Comparison of ENCODE assay signal across 8 cellular contexts in the genomic region with DNA sequence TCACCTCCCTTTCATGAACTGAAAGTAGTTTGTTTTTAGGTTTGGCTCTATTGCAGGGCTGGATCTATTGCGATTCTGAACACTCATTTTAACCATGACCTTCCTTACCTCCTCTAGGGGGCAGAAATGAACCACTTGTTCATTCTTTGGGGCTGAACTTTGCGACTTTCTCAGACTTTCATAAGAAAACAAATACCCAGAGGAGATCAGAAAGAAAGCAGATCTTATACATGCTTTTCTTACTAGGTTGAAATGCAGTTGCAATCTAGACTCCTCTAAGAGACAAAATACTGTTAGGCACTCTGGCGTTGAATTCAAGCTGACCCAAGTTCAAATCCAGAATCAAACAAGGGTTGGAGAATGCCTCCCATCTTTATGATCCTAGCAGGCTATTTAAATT. TPM values are rescaled to one million over a fixed set of nuclear protein-coding genes. Genes with fewer than 3 reads are reported as not detected.
DNase-seq lines count a peak whose midpoint lies in the region; ATAC-seq, FAIRE-seq and TF ChIP-seq lines count a peak whose summit lies in the region.

No MANE protein-coding gene starts in this region.

- H3K4me3 ChIP-seq in KMS-11 (IDR thresholded peaks at IDR 0.05; ENCODE audit: insufficient read depth, low read depth, low read length): no peak overlapping the region
- no peak overlapping the region for H3K4me3 ChIP-seq in endothelial cell of umbilical vein (replicated peaks in 1 of 3; ENCODE audit: insufficient read depth in 1 of 3, low read depth in 1 of 3, low read length in 3 of 3)

- TF ChIP-seq CTCF in KMS-11 (conservative IDR thresholded peaks at IDR 0.05; ENCODE audit: low read depth, low read length): peak; percentile 61
- peak; percentile 60 for TF ChIP-seq CTCF in RWPE1 (conservative IDR thresholded peaks at IDR 0.05; ENCODE audit: low read depth)
- TF ChIP-seq CTCF in endothelial cell of umbilical vein (IDR thresholded peaks at IDR 0.05; ENCODE audit: extremely low read depth in 1 of 2, insufficient read depth in 1 of 2, low read depth in 1 of 2, low read length in 2 of 2): peak; percentile 40 to 66

- CTCF ChIA-PET in RWPE1 (lab: Yijun Ruan, JAX) (interaction anchor here (0.5 to 1.8 kb wide), 11 partner anchors 11 to 142 kb away, joined by 3 to 6 read pairs (median 4); no protein-coding TSS in a partner anchor), endothelial cell of umbilical vein (lab: Charles Lee) (interaction anchor here (0.7 to 5.1 kb wide), 7 partner anchors 9 to 220 kb away, joined by 3 to 56 read pairs (median 4); no protein-coding TSS in a partner anchor)

- H4K20me1 ChIP-seq in KMS-11 (ENCODE audit: insufficient read depth) (no peaks in the 10 kb centered on the region), endothelial cell of umbilical vein (replicated peaks; ENCODE audit: control insufficient read depth, extremely low read depth, insufficient read depth, low read length) (no peaks in the 10 kb centered on the region)

- POLR2A ChIA-PET in RWPE1 (lab: Yijun Ruan, JAX; ENCODE audit: low non-redundant PET) (no interaction called here), endothelial cell of umbilical vein (lab: Charles Lee) (no interaction called here)

- H3K36me3 ChIP-seq in KMS-11 (ENCODE audit: insufficient read depth) (no peaks in the 10 kb centered on the region), endothelial cell of umbilical vein (ENCODE audit: control insufficient read depth in 2 of 2, extremely low read depth in 1 of 2, insufficient read depth in 2 of 2, low read length in 2 of 2) (no peaks in the 10 kb centered on the region)

- FAIRE-seq in endothelial cell of umbilical vein (lab: Jason Lieb, UNC): peak; percentile 85

- no peaks in the 10 kb centered on the region for H3K27me3 ChIP-seq in KMS-11 (ENCODE audit: insufficient read depth, low read depth)
- peaks cover 5 to 10% of the 10 kb centered on the region in 2 experiments for H3K27me3 ChIP-seq in endothelial cell of umbilical vein (ENCODE audit: control insufficient read depth in 2 of 2, insufficient read depth in 2 of 2, low read length in 2 of 2)

- no peaks in the 10 kb centered on the region for H3K79me2 ChIP-seq in KMS-11 (ENCODE audit: insufficient read depth, low read depth)
- H3K79me2 ChIP-seq in endothelial cell of umbilical vein (ENCODE audit: control insufficient read depth, insufficient read depth, low read length): no peaks in the 10 kb centered on the region

- intact Hi-C loops in endothelial cell of umbilical vein (cut with micrococcal nuclease): loop anchor here (1.0 to 2.0 kb wide), 2 partner anchors 93 to 219 kb away; no protein-coding TSS in a partner anchor

- H3K9me1 ChIP-seq in endothelial cell of umbilical vein (replicated peaks; ENCODE audit: control insufficient read depth, extremely low read depth, insufficient read depth, low read length): no peaks in the 10 kb centered on the region

- no peak for ATAC-seq in GM19328 (IDR thresholded peaks at IDR 0.05; ENCODE audit: unreplicated experiment)
- ATAC-seq in GM21360 (IDR thresholded peaks at IDR 0.05; ENCODE audit: unreplicated experiment): no peak

- dilution Hi-C loops in endothelial cell of umbilical vein (cut with MboI; ENCODE audit: extremely low pct_ligation_motif_present, low sequenced_read_pairs): no loop called here

- H3K27ac ChIP-seq in KMS-11: no peak overlapping the region
- no peak overlapping the region for H3K27ac ChIP-seq in RWPE1
- H3K27ac ChIP-seq in endothelial cell of umbilical vein (ENCODE audit: insufficient read depth, low read depth, low read length): no peak overlapping the region

- H3K9me3 ChIP-seq in endothelial cell of umbilical vein (replicated peaks; ENCODE audit: control insufficient read depth, insufficient read depth, low read length): no peaks in the 10 kb centered on the region

- H3K9ac ChIP-seq in KMS-11: no peak overlapping the region
- no peak overlapping the region for H3K9ac ChIP-seq in endothelial cell of umbilical vein (replicated peaks; ENCODE audit: extremely low read depth, insufficient read depth, low read length)

- peaks cover 8% of the 10 kb centered on the region for H3K4me1 ChIP-seq in KMS-11 (ENCODE audit: low read depth, poor library complexity, severe bottlenecking)
- no peaks in the 10 kb centered on the region for H3K4me1 ChIP-seq in endothelial cell of umbilical vein (ENCODE audit: control insufficient read depth, extremely low read depth, insufficient read depth, low read length)

- H2AFZ ChIP-seq in KMS-11 (ENCODE audit: low read depth) (peak overlapping the region; percentile 14; the same call in 1 of the 2 replicates), endothelial cell of umbilical vein (ENCODE audit: low read depth, low read length) (no peak overlapping the region)

- H3K4me2 ChIP-seq in KMS-11: no peak overlapping the region
- H3K4me2 ChIP-seq in endothelial cell of umbilical vein (ENCODE audit: insufficient read depth, low read length): no peak overlapping the region

- no peak for TF ChIP-seq POLR2A in endothelial cell of umbilical vein (IDR thresholded peaks at IDR 0.05; ENCODE audit: low read depth, low read length)

- DNase-seq in EH (ENCODE audit: low read depth) (peak; percentile 77), RWPE1 (ENCODE audit: low spot score) (peak; percentile 68), endothelial cell of umbilical vein (ENCODE audit: low read depth, low spot score) (peak; percentile 59), middle frontal gyrus (ENCODE audit: extremely low spot score, low spot score) (peak; percentile 67)
- DNase-seq in stimulated activated CD4-positive, alpha-beta T cell treated with anti-CD3 and anti-CD28 coated beads, Interleukin-15, amount 100 ng/mL, for 24 hours: no peak

- BruUV-seq in endothelial cell of umbilical vein (replicated peaks; lab: Mats Ljungman, UMichigan): no TSS peak

TF ChIP-seq in endothelial cell of umbilical vein, 7 proteins besides CTCF, POLR2A, EP300 and RAD21:
- TF ChIP-seq JUN (IDR thresholded peaks at IDR 0.05; ENCODE audit: borderline replicate concordance, insufficient read depth, insufficient read length, low read depth) (no peak), POLR2AphosphoS5 (IDR thresholded peaks at IDR 0.05; ENCODE audit: insufficient read depth, low read depth, low read length) (no peak), GATA2 (IDR thresholded peaks at IDR 0.05; ENCODE audit: insufficient read depth, insufficient read length, low read depth, low read length) (no peak), FOS (IDR thresholded peaks at IDR 0.05; ENCODE audit: borderline replicate concordance, insufficient read depth, low read length) (no peak), MYC (IDR thresholded peaks at IDR 0.05; ENCODE audit: low read depth, low read length) (no peak), EZH2 (IDR thresholded peaks at IDR 0.05; ENCODE audit: borderline replicate concordance, low read depth, low read length, severe bottlenecking) (no peak)
- TF ChIP-seq, protein P1, sequence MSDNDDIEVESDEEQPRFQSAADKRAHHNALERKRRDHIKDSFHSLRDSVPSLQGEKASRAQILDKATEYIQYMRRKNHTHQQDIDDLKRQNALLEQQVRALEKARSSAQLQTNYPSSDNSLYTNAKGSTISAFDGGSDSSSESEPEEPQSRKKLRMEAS (IDR thresholded peaks at IDR 0.05; ENCODE audit: insufficient read depth, insufficient read length): no peak

RNA-seq across cellular contexts. Expression of a gene that starts 32.6 kb away (rescaled TPM):
- 6.9 and 8.0 TPM in 2 replicates for total RNA-seq in endothelial cell of umbilical vein
- 6.6 and 12.4 TPM in 2 replicates for polyA plus RNA-seq in endothelial cell of umbilical vein
- 6.5 and 7.2 TPM in 2 replicates for polyA plus RNA-seq in endothelial cell of umbilical vein (2011; cell fraction: cytosol; rRNA removed)
- 24.3 and 25.4 TPM in 2 replicates for polyA plus RNA-seq in endothelial cell of umbilical vein (2011; cell fraction: nucleus; rRNA removed)
- 6.9 and 10.1 TPM in 2 replicates for polyA plus RNA-seq in endothelial cell of umbilical vein (2012)
- 9.2 and 10.9 TPM in 2 replicates for polyA minus RNA-seq in endothelial cell of umbilical vein
- polyA minus RNA-seq in endothelial cell of umbilical vein (2011; cell fraction: cytosol; rRNA and poly(A)+ RNA removed): 17.1 TPM
- 5.8 and 8.1 TPM in 2 replicates for polyA minus RNA-seq in endothelial cell of umbilical vein (2011; cell fraction: nucleus; rRNA and poly(A)+ RNA removed)
